Comparison of ENCODE assay signal across 4 cellular contexts in the genomic region with DNA sequence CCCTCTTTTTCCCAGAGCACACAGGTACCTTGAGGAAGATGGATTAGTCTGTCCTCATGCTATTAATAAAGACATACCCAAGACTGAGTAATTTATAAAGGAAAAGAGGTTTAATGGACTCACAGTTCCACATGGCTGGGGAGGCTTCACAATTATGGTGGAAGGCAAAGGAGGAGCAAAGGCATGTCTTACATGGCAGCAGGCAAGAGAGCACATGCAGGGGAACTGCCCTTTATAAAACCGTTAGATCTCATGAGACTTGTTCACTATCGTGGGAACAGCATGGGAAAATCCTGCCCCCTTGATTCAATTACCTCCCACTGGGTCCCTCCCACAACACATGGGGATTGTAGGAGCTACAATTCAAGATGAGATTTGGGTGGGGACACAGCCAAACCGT. TPM values are rescaled to one million over a fixed set of nuclear protein-coding genes. Genes with fewer than 3 reads are reported as not detected.
"Had no signal": no experiment of that assay in that cellular context is flagged by ENCODE, and none has a peak within 500 bp of the region (broad histone marks: within the 10 kb centered on the region; RNA-seq: fewer than 3 reads in every experiment).

No MANE protein-coding gene starts in this region.

RNA-seq across cellular contexts. Expression of gene SSTR2, which starts 20.6 kb away (rescaled TPM):
- total RNA-seq: activated CD4-positive, alpha-beta T cell treated with anti-CD3 and anti-CD28 coated beads, Interleukin-2, amount 10 ng/mL, durations not matched to agents 7 days and 5 days; activated naive CD8-positive, alpha-beta T cell treated with anti-CD3 and anti-CD28 coated beads, Interleukin-2, amount 10 ng/mL, durations not matched to agents 7 days and 5 days; bronchial epithelial cell; T-helper 17 cell had no signal
